ENCODE assay signal across 12 cellular contexts in genomic region chr2:33812707-33813106, GRCh38.
"Had no signal": no experiment of that assay in that cellular context is flagged by ENCODE, and none has a peak within 500 bp of the region (broad histone marks: within the 10 kb centered on the region; RNA-seq: fewer than 3 reads in every experiment).

No MANE protein-coding gene starts in this region.

- H3K9me3 ChIP-seq: adrenal gland, body of pancreas, right lobe of liver, suprapubic skin had no signal

- H3K36me3 ChIP-seq: adrenal gland, right lobe of liver, suprapubic skin had no signal

- H3K27ac ChIP-seq: adrenal gland, body of pancreas, right lobe of liver, suprapubic skin had no signal

- H3K4me3 ChIP-seq: adrenal gland, body of pancreas, right lobe of liver, suprapubic skin had no signal

- DNase-seq: activated naive CD4-positive, alpha-beta T cell treated with anti-CD3 and anti-CD28 coated beads, Interleukin-2, amount 10 ng/mL, durations not matched to agents 7 days and 5 days; adrenal gland; body of pancreas; cortex of kidney; effector memory CD4-positive, alpha-beta T cell; immature natural killer cell; mammary epithelial cell; nucleus accumbens; right lobe of liver; stimulated activated naive CD4-positive, alpha-beta T cell had no signal

- ATAC-seq: body of pancreas; natural killer cell treated with Interleukin-12 subunit alpha and Interleukin-12 subunit beta and Interleukin-15 and Interleukin-18, amount 100 ng/mL, for 72 hours; right lobe of liver had no signal

- H3K27me3 ChIP-seq: adrenal gland, body of pancreas, right lobe of liver, suprapubic skin had no signal

- H3K4me1 ChIP-seq: adrenal gland, body of pancreas, right lobe of liver, suprapubic skin had no signal
